In the genomic region with DNA sequence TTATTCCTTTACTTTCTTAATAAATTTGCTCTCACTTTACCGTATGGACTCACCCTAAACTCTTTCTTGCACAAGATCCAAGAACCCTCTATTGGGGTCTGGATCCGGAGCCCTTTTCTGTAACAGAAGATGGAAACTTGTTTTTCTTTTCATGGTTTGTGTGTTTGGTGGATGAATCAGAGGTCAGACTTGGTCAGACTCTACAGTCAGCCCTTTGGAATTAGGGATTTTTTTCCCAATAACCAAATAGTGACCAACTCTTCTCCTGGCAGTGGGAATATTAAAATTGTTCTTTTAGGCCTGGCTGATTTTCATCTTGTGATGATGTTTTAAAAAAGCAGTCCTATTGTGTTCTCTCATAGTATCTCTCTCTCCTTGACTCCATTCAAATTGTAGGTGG, we compare ENCODE assay signal across 14 cellular contexts.
A peak's percentile ranks its signal among the peaks of the same experiment; 100 is the strongest.
DNase-seq lines count a peak whose midpoint lies in the region; ATAC-seq, FAIRE-seq and TF ChIP-seq lines count a peak whose summit lies in the region.
"Had no signal": no experiment of that assay in that cellular context is flagged by ENCODE, and none has a peak within 500 bp of the region (broad histone marks: within the 10 kb centered on the region; RNA-seq: fewer than 3 reads in every experiment).

No MANE protein-coding gene starts in this region.

- H3K4me1 ChIP-seq in HUES48 (ENCODE audit: control insufficient read depth, insufficient read depth, low read length) = peaks cover 16% of the 10 kb centered on the region
- no peaks in the 10 kb centered on the region for H3K4me1 ChIP-seq in left lung
- H3K4me1 ChIP-seq in Peyer's patch = no peaks in the 10 kb centered on the region

- peak overlapping the region; percentile 43 for H3K27ac ChIP-seq in HUES48 (ENCODE audit: low read depth, low read length)
- H3K27ac ChIP-seq in left lung = peak overlapping the region; percentile 15 to 46
- H3K27ac ChIP-seq in Peyer's patch = no peak overlapping the region
- H3K27ac ChIP-seq: gastrocnemius medialis had no signal

- H3K4me3 ChIP-seq in HUES48 (ENCODE audit: low read depth, low read length) (no peak overlapping the region), bronchial epithelial cell (ENCODE audit: low read depth, low read length) (no peak overlapping the region), left lung (no peak overlapping the region), Peyer's patch (no peak overlapping the region)
- H3K4me3 ChIP-seq: gastrocnemius medialis had no signal

- H3K27me3 ChIP-seq in HUES48 (ENCODE audit: control insufficient read depth, insufficient read depth, low read length) (no peaks in the 10 kb centered on the region), bronchial epithelial cell (ENCODE audit: control insufficient read depth, insufficient read depth, low read length) (no peaks in the 10 kb centered on the region), left lung (no peaks in the 10 kb centered on the region), Peyer's patch (no peaks in the 10 kb centered on the region)
- H3K27me3 ChIP-seq: gastrocnemius medialis had no signal

- FAIRE-seq in bronchial epithelial cell (lab: Jason Lieb, UNC) = no peak
- FAIRE-seq: GM19239 had no signal

- TF ChIP-seq CTCF in bronchial epithelial cell (IDR thresholded peaks at IDR 0.05; ENCODE audit: insufficient read depth, low read length, severe bottlenecking) (no peak), left lung (IDR thresholded peaks at IDR 0.05) (no peak), Peyer's patch (IDR thresholded peaks at IDR 0.05) (no peak)

- ATAC-seq in left lung = peak; percentile 64
- no peak for ATAC-seq in HG02798 (IDR thresholded peaks at IDR 0.05; ENCODE audit: poor library complexity, unreplicated experiment)

- H3K9ac ChIP-seq in HUES48 (ENCODE audit: low read depth, low read length) = no peak overlapping the region

- intact Hi-C loops in left lung (cut with DNase I) = no loop called here

- H3K9me3 ChIP-seq in HUES48 (ENCODE audit: control insufficient read depth, insufficient read depth, low read length) (no peaks in the 10 kb centered on the region), left lung (no peaks in the 10 kb centered on the region), Peyer's patch (no peaks in the 10 kb centered on the region)
- H3K9me3 ChIP-seq: gastrocnemius medialis had no signal

- no peak for TF ChIP-seq POLR2A in Peyer's patch (IDR thresholded peaks at IDR 0.05)

- DNase-seq in ACHN (peak; percentile 87), bronchial epithelial cell (ENCODE audit: low read depth) (peak; percentile 88), left lung (no peak), iPS-NIHi7 (ENCODE audit: extremely low spot score) (no peak), iPS-NIHi11 (ENCODE audit: low spot score) (no peak), Peyer's patch (no peak)
- DNase-seq: activated CD4-positive, alpha-beta T cell treated with anti-CD3 and anti-CD28 coated beads, Interleukin-2, amount 10 ng/mL, durations not matched to agents 7 days and 5 days; AML-193; gastrocnemius medialis; NCI-H2107; stimulated activated CD4-positive, alpha-beta T cell treated with anti-CD3 and anti-CD28 coated beads, Interleukin-12 subunit alpha, Interleukin-12 subunit beta, amount 100 ng/mL, for 4 hours had no signal

- H3K36me3 ChIP-seq in HUES48 (ENCODE audit: control insufficient read depth, insufficient read depth, low read length) (no peaks in the 10 kb centered on the region), bronchial epithelial cell (ENCODE audit: control insufficient read depth, insufficient read depth, low read length) (no peaks in the 10 kb centered on the region), left lung (no peaks in the 10 kb centered on the region), Peyer's patch (no peaks in the 10 kb centered on the region)
- H3K36me3 ChIP-seq: gastrocnemius medialis had no signal

- in situ Hi-C loops in ACHN (cut with HindIII; ENCODE audit: low pct_ligation_motif_present, low pct_unique_long_range_greater_than_20kb, low sequenced_read_pairs) = no loop called here

Comparison
In these comparisons a context has a peak if more than half of its experiments do, and no peak if none do; other contexts are left out.
1. DNase-seq: peak in ACHN (single experiment) and bronchial epithelial cell (single experiment); none in left lung (0 of 2), iPS-NIHi7 (single experiment), iPS-NIHi11 (single experiment) and Peyer's patch (0 of 3).
2. H3K27ac ChIP-seq: peak in HUES48 (single experiment) and left lung (2 of 2); none in Peyer's patch (0 of 4).